7 cellular contexts compared by ENCODE assay signal in the genomic region with DNA sequence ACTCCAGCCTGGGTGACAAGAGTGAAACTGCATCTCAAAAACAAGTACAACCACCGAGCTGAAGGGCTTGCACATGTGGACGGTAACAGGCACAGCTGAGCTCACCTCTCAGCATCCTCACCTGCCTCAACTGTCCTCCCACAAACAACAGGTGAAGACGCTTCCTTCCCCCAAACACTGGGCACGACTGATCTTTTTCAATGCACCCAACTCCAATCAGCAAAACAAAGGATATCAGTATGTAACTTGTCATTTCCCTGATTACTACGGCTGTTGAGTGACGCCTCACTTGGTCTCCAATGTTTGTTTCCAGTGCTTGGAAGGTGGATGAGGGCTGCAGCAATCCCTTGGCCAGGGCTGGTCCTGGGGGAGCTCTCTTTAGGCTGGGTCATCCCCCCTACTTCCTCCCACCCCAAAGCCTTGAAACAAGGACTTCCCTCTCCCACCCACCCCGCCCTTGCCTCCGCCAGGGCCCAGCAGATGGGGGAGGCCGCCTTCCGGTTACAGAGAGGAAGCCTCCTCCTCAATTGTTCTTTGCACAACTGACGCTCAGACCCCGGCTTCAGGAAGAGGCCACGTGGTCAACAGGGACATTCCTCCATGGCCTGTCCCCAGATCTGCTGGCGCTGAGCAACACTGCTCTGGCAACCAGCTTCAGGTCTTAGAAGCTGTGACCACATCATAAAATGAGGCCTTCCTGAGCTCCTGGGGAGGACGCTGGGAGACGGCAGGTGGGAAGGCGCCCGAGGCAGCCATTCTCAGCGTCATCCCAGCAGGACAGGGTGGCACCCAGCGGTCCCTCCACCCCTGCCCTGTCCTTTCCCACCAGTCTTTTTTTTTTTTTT. TPM values are rescaled to one million over a fixed set of nuclear protein-coding genes. Genes with fewer than 3 reads are reported as not detected.
DNase-seq lines count a peak whose midpoint lies in the region; ATAC-seq, FAIRE-seq and TF ChIP-seq lines count a peak whose summit lies in the region.

No MANE protein-coding gene starts in this region.

- no peak for TF ChIP-seq CTCF in suprapubic skin (IDR thresholded peaks at IDR 0.05)

- intact Hi-C loops in right cardiac atrium (cut with DNase I) = loop anchor here in 2 of 4 donors (10.0 kb wide), 2 partner anchors 86 to 96 kb away; no protein-coding TSS in a partner anchor

- H3K27me3 ChIP-seq in right cardiac atrium (ENCODE audit: control insufficient read depth, insufficient read depth) = no peaks in the 10 kb centered on the region
- H3K27me3 ChIP-seq in suprapubic skin = no peaks in the 10 kb centered on the region

- ATAC-seq in right cardiac atrium (peak; percentile 70 to 84), GM19455 (IDR thresholded peaks at IDR 0.05; ENCODE audit: unreplicated experiment) (no peak)

- no peak for FAIRE-seq in H54 (lab: Jason Lieb, UNC)

- peak; percentile 77 for DNase-seq in activated CD8-positive, alpha-beta memory T cell treated with anti-CD3 and anti-CD28 coated beads, Interleukin-2, amount 50 U/mL, for 48 hours
- DNase-seq in right cardiac atrium (peak; percentile 84 to 93 (median 92)), suprapubic skin (ENCODE audit: low spot score in 2 of 2) (no peak), H54 (ENCODE audit: insufficient read length, low spot score) (no peak), cortex of kidney (lab: John Stamatoyannopoulos, UW) (no peak)

- H3K9me3 ChIP-seq in KOPT-K1 (ENCODE audit: insufficient read depth, low read length, poor library complexity, severe bottlenecking) (no peaks in the 10 kb centered on the region), right cardiac atrium (ENCODE audit: control insufficient read depth, low read length) (no peaks in the 10 kb centered on the region), suprapubic skin (no peaks in the 10 kb centered on the region)

- H3K36me3 ChIP-seq in KOPT-K1 (ENCODE audit: insufficient read depth, low read length) = no peaks in the 10 kb centered on the region
- no peaks in the 10 kb centered on the region for H3K36me3 ChIP-seq in suprapubic skin

- H3K4me3 ChIP-seq in right cardiac atrium (ENCODE audit: low read length) (no peak overlapping the region), suprapubic skin (no peak overlapping the region)

- WGBS in right cardiac atrium = 21% methylated on average over 20 of the region's 20 CpGs
- WGBS in suprapubic skin = 71% methylated on average over 18 of the region's 20 CpGs

- no peak for TF ChIP-seq EP300 in suprapubic skin (IDR thresholded peaks at IDR 0.05)

- H3K4me1 ChIP-seq in right cardiac atrium (ENCODE audit: control insufficient read depth, insufficient read depth, low read length) (peaks cover 19% of the 10 kb centered on the region), suprapubic skin (peaks cover 17% of the 10 kb centered on the region)

- H3K27ac ChIP-seq in KOPT-K1 (ENCODE audit: low read depth, low read length, poor library complexity, severe bottlenecking) (peak overlapping the region; percentile 89), right cardiac atrium (ENCODE audit: low read length) (peak overlapping the region; percentile 90), suprapubic skin (peak overlapping the region; percentile 23)

- TF ChIP-seq POLR2A in suprapubic skin (IDR thresholded peaks at IDR 0.05) (no peak), H54 (IDR thresholded peaks at IDR 0.05; ENCODE audit: low read depth, low read length) (no peak)

RNA-seq across cellular contexts. Expression of a gene that starts 5.9 kb away (rescaled TPM):
- total RNA-seq in right cardiac atrium = 10 to 100 TPM; 37.9 to 63.8 (median 53.9) TPM
- 50.7 TPM for polyA plus RNA-seq in right cardiac atrium
- total RNA-seq in suprapubic skin = 1 to 10 TPM in 3 of 4 donors, under 1 TPM in 1; 0.81 to 2.0 (median 1.3) TPM

RNA-seq across cellular contexts. Expression of a gene that starts 19.1 kb away (rescaled TPM):
- total RNA-seq in right cardiac atrium (100 to 1,000 TPM in 3 of 4 donors, 10 to 100 TPM in 1; 96.3 to 126 (median 106) TPM), suprapubic skin (1 to 10 TPM in 1 of 4 donors, under 1 TPM in 3; 0.80 to 1.1 (median 0.92) TPM)
- polyA plus RNA-seq in right cardiac atrium = 160 TPM

Comparison
In these comparisons a context has a peak if more than half of its experiments do, and no peak if none do; other contexts are left out.
1. H3K27ac ChIP-seq: peak in every context shown above with its lines; median percentile 90 in right cardiac atrium; 89 in KOPT-K1; 23 in suprapubic skin.
2. DNase-seq: peak in activated CD8-positive, alpha-beta memory T cell treated with anti-CD3 and anti-CD28 coated beads, Interleukin-2, amount 50 U/mL, for 48 hours (single experiment) and right cardiac atrium (3 of 3); none in suprapubic skin (0 of 2), H54 (single experiment) and cortex of kidney (single experiment).
3. RNA of a gene that starts 5.9 kb away (total RNA-seq): 37.9 to 63.8 TPM in right cardiac atrium; 0.81 to 2.0 TPM in suprapubic skin; every median in the first group is over 10 times any median in the second.
4. RNA of a gene that starts 19.1 kb away (total RNA-seq): 96.3 to 126 TPM in right cardiac atrium; 0.80 to 1.1 TPM in suprapubic skin; every median in the first group is over 10 times any median in the second.